In the genomic region with DNA sequence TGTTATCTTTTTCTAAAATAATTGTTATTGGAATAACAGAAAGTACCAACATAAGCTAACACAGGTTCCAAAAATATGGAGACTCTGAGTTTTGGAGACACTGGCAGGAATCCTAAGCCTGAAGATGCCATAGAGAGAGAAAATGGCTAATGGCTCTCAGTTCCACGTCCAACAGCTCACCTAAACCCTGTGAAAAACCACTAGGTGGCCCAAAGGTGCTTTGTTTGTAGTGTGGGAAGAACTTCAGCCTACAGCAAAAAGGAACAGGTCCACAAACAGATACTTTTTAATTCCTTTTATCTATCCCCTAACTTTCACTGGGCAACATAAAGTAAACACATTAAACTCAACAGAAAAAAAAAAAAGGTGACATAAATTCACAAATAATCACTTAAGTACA, we compare ENCODE assay signal across 12 cellular contexts.
DNase-seq lines count a peak whose midpoint lies in the region; ATAC-seq and TF ChIP-seq lines count a peak whose summit lies in the region.
"Had no signal": no experiment of that assay in that cellular context is flagged by ENCODE, and none has a peak within 500 bp of the region (broad histone marks: within the 10 kb centered on the region; RNA-seq: fewer than 3 reads in every experiment).

No MANE protein-coding gene starts in this region.

- H3K9ac ChIP-seq in GM23248 (no peak overlapping the region), PC-3 (ENCODE audit: low read length) (no peak overlapping the region)

- H3K4me3 ChIP-seq in BE2C (ENCODE audit: low read depth, low read length) (no peak overlapping the region), GM23248 (no peak overlapping the region), PC-3 (ENCODE audit: low read length) (no peak overlapping the region)

- H3K27ac ChIP-seq in GM23248 (no peak overlapping the region), PC-3 (ENCODE audit: low read length) (no peak overlapping the region), foreskin keratinocyte (no peak overlapping the region)

- WGBS in GM23248 (ENCODE audit: low coverage in 1 of 2, low lambda C conversion rate in 2 of 2, missing lambda C conversion rate in 2 of 2), 2 experiments, result 88 to 97% methylated on average over 1 of the region's 1 CpG

- H4K20me1 ChIP-seq in GM23248 (ENCODE audit: insufficient read depth) (no peaks in the 10 kb centered on the region), PC-3 (ENCODE audit: low read length) (no peaks in the 10 kb centered on the region)

- CTCF ChIA-PET in PC-3 (lab: Charles Lee), result no interaction called here

- H3K4me2 ChIP-seq in GM23248 (ENCODE audit: unreplicated experiment) (no peak overlapping the region), PC-3 (ENCODE audit: low read length) (no peak overlapping the region)

- H3K9me2 ChIP-seq in GM23248 (ENCODE audit: insufficient read depth) (no peaks in the 10 kb centered on the region), PC-3 (replicated peaks; ENCODE audit: low read length) (no peaks in the 10 kb centered on the region)

- peak; percentile 28; the same call in 1 of the 2 replicates for ATAC-seq in PC-3
- ATAC-seq in foreskin keratinocyte, result no peak
- ATAC-seq in HG02852 (IDR thresholded peaks at IDR 0.05; ENCODE audit: unreplicated experiment), result no peak

- H3K9me3 ChIP-seq in BE2C (no peaks in the 10 kb centered on the region), GM23248 (ENCODE audit: low read depth) (no peaks in the 10 kb centered on the region), PC-3 (ENCODE audit: low read length) (no peaks in the 10 kb centered on the region; the same call in 1 of the 2 replicates)

- POLR2A ChIA-PET in PC-3 (lab: Charles Lee; ENCODE audit: unreplicated experiment), result no interaction called here

- intact Hi-C loops in PC-3 (cut with micrococcal nuclease), result loop anchor here (5.0 kb wide), 1 partner anchor 432 kb away; no protein-coding TSS in a partner anchor

- H3K4me1 ChIP-seq in BE2C (no peaks in the 10 kb centered on the region), GM23248 (ENCODE audit: insufficient read depth) (peaks cover 15% of the 10 kb centered on the region), PC-3 (ENCODE audit: insufficient read depth, low read length) (peaks cover 19% of the 10 kb centered on the region), foreskin keratinocyte (no peaks in the 10 kb centered on the region)

- no peaks in the 10 kb centered on the region for H3K27me3 ChIP-seq in BE2C
- no peaks in the 10 kb centered on the region for H3K27me3 ChIP-seq in GM23248 (replicated peaks; ENCODE audit: insufficient read depth)
- no peaks in the 10 kb centered on the region for H3K27me3 ChIP-seq in PC-3 (ENCODE audit: low read length)
- no peaks in the 10 kb centered on the region for H3K27me3 ChIP-seq in foreskin keratinocyte

- no peaks in the 10 kb centered on the region for H3K36me3 ChIP-seq in BE2C
- no peaks in the 10 kb centered on the region for H3K36me3 ChIP-seq in GM23248 (ENCODE audit: low read depth)
- H3K36me3 ChIP-seq in PC-3 (ENCODE audit: low read depth, low read length), result no peaks in the 10 kb centered on the region

- peaks cover 4% of the 10 kb centered on the region; the same call in 1 of the 2 replicates for H3F3A ChIP-seq in GM23248 (ENCODE audit: insufficient read depth)
- no peaks in the 10 kb centered on the region for H3F3A ChIP-seq in PC-3 (ENCODE audit: low read length, unreplicated experiment)

- peak; percentile 59 for TF ChIP-seq CTCF in BE2C (IDR thresholded peaks at IDR 0.05; ENCODE audit: low read depth, low read length)
- peak; percentile 48 for TF ChIP-seq CTCF in PC-3 (conservative IDR thresholded peaks at IDR 0.05; ENCODE audit: low read depth, low read length)
- peak; percentile 39 for TF ChIP-seq CTCF in foreskin keratinocyte (conservative IDR thresholded peaks at IDR 0.05)

- 0 out of 2 replicates have a peak overlapping the region, but pooled peaks have one; percentile 21 for H2AFZ ChIP-seq in GM23248
- no peak overlapping the region for H2AFZ ChIP-seq in PC-3 (ENCODE audit: low read length)

- peak; percentile 14 for DNase-seq in BE2C
- DNase-seq in GM23248, result no peak
- DNase-seq in PC-3, result peak; percentile 30
- no peak for DNase-seq in foreskin keratinocyte
- no peak for DNase-seq in NCI-H1417 treated with DMSO at 0.1 percent for 48 hours (lab: John Stamatoyannopoulos, UW)
- no peak for DNase-seq in mesenteric fat pad (ENCODE audit: low spot score)
- DNase-seq in DMS114 treated with DMSO at 0.1 percent for 48 hours (lab: John Stamatoyannopoulos, UW; ENCODE audit: unreplicated experiment), result no peak
- DNase-seq: activated naive CD4-positive, alpha-beta T cell treated with anti-CD3 and anti-CD28 coated beads, Interleukin-2, amount 50 U/mL, for 16 hours; head of caudate nucleus; NCI-H345; SHP77 had no signal

- in situ Hi-C loops in GM23248 (cut with MboI), result loop anchor here (10.0 kb wide), 1 partner anchor 60 kb away; no protein-coding TSS in a partner anchor

- H3K79me2 ChIP-seq in GM23248 (ENCODE audit: insufficient read depth) (no peaks in the 10 kb centered on the region), PC-3 (ENCODE audit: low read length) (no peaks in the 10 kb centered on the region)

- no TSS peak for BruUV-seq in PC-3 (replicated peaks; lab: Mats Ljungman, UMichigan)

Comparison
In these comparisons a context has a peak if more than half of its experiments do, and no peak if none do; other contexts are left out.
1. DNase-seq: peak in BE2C (single experiment) and PC-3 (single experiment); none in GM23248 (single experiment), foreskin keratinocyte (0 of 2), NCI-H1417 treated with DMSO at 0.1 percent for 48 hours (single experiment), mesenteric fat pad (single experiment) and DMS114 treated with DMSO at 0.1 percent for 48 hours (single experiment).
2. Peak in every context shown above with its lines, with median percentiles within 50 percentile points of each other: CTCF ChIP-seq.